26 cellular contexts compared by ENCODE assay signal in the genomic region with DNA sequence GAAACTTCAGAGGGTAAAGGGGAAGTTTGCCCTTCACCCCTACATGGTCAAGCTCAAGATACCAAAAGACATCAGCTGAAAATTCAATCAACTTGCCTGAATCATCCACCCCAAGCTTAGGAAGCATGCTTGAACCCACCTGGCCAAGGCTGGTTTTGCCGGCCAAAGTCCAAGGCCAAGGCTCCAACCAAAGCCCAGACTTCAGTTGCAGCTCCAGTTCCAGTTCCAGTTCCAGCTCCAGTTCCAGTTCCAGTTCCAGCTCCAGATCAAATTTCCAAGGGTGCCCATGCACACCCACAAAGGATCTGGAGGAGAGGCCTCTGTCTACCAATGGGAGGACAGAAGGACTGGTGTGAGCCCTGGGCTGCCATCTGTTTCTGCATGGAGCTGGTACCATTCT. TPM values are rescaled to one million over a fixed set of nuclear protein-coding genes. Genes with fewer than 3 reads are reported as not detected.
"Had no signal": no experiment of that assay in that cellular context is flagged by ENCODE, and none has a peak within 500 bp of the region (broad histone marks: within the 10 kb centered on the region; RNA-seq: fewer than 3 reads in every experiment).

No MANE protein-coding gene starts in this region.

- ATAC-seq: activated CD4-positive, alpha-beta T cell treated with anti-CD3 and anti-CD28 coated beads for 36 hours; activated T-helper 17 cell treated with anti-CD3 and anti-CD28 coated beads, Interleukin-2, amount 50 U/mL, for 72 hours; PC-3; T-helper 17 cell had no signal

- H3K27me3 Mint-ChIP-seq: activated CD4-positive, alpha-beta memory T cell treated with anti-CD3 and anti-CD28 coated beads, Interleukin-2, amount 10 ng/mL, durations not matched to agents 7 days and 5 days; activated CD4-positive, alpha-beta T cell treated with anti-CD3 and anti-CD28 coated beads for 36 hours; activated naive CD8-positive, alpha-beta T cell treated with anti-CD3 and anti-CD28 coated beads for 36 hours; activated T-helper 17 cell treated with anti-CD3 and anti-CD28 coated beads, Interleukin-2, amount 50 U/mL, for 72 hours; T-helper 17 cell had no signal

- H3K9me3 Mint-ChIP-seq: activated naive CD4-positive, alpha-beta T cell treated with anti-CD3 and anti-CD28 coated beads, Interleukin-2, amount 10 ng/mL, durations not matched to agents 7 days and 5 days; activated naive CD8-positive, alpha-beta T cell treated with anti-CD3 and anti-CD28 coated beads for 36 hours; activated T-helper 17 cell treated with anti-CD3 and anti-CD28 coated beads, Interleukin-2, amount 50 U/mL, for 72 hours had no signal

- DNase-seq: activated CD4-positive, alpha-beta memory T cell treated with anti-CD3 and anti-CD28 coated beads, Interleukin-2, amount 10 ng/mL, durations not matched to agents 7 days and 5 days; activated CD4-positive, alpha-beta T cell treated with anti-CD3 and anti-CD28 coated beads for 36 hours; activated CD4-positive, alpha-beta T cell treated with anti-CD3 and anti-CD28 coated beads, Interleukin-2, amount 50 U/mL, for 1 hour; activated gamma-delta T cell treated with Interleukin-2 at 50 U/mL for 16 hours; activated naive CD4-positive, alpha-beta T cell treated with anti-CD3 and anti-CD28 coated beads, Interleukin-2, amount 10 ng/mL, durations not matched to agents 7 days and 5 days; activated naive CD8-positive, alpha-beta T cell treated with anti-CD3 and anti-CD28 coated beads for 36 hours; activated T-cell treated with anti-CD3 and anti-CD28 coated beads for 4 hours; activated T-cell treated with anti-CD3 and anti-CD28 coated beads, Interleukin-2, amount 50 U/mL, for 48 hours; Karpas-422; MM.1S; NCI-H1105; NCI-H1436; NCI-H187; NCI-H2081; NCI-H510A treated with DMSO at 0.1 percent for 48 hours; PC-3; SHP77; T-helper 17 cell; T-helper 9 cell had no signal

- H3K4me3 Mint-ChIP-seq: activated CD4-positive, alpha-beta memory T cell treated with anti-CD3 and anti-CD28 coated beads, Interleukin-2, amount 10 ng/mL, durations not matched to agents 7 days and 5 days; activated CD4-positive, alpha-beta T cell treated with anti-CD3 and anti-CD28 coated beads for 36 hours; activated naive CD4-positive, alpha-beta T cell treated with anti-CD3 and anti-CD28 coated beads, Interleukin-2, amount 10 ng/mL, durations not matched to agents 7 days and 5 days; activated naive CD8-positive, alpha-beta T cell treated with anti-CD3 and anti-CD28 coated beads for 36 hours; activated T-helper 17 cell treated with anti-CD3 and anti-CD28 coated beads, Interleukin-2, amount 50 U/mL, for 72 hours; T-helper 17 cell had no signal

- H3K27ac Mint-ChIP-seq: activated CD4-positive, alpha-beta memory T cell treated with anti-CD3 and anti-CD28 coated beads, Interleukin-2, amount 10 ng/mL, durations not matched to agents 7 days and 5 days; activated CD4-positive, alpha-beta T cell treated with anti-CD3 and anti-CD28 coated beads for 36 hours; activated naive CD4-positive, alpha-beta T cell treated with anti-CD3 and anti-CD28 coated beads, Interleukin-2, amount 10 ng/mL, durations not matched to agents 7 days and 5 days; activated naive CD8-positive, alpha-beta T cell treated with anti-CD3 and anti-CD28 coated beads for 36 hours; activated T-helper 17 cell treated with anti-CD3 and anti-CD28 coated beads, Interleukin-2, amount 50 U/mL, for 72 hours; T-helper 17 cell had no signal

- FAIRE-seq: RCC 7860 had no signal

- H3K4me1 Mint-ChIP-seq: activated T-helper 17 cell treated with anti-CD3 and anti-CD28 coated beads, Interleukin-2, amount 50 U/mL, for 72 hours had no signal

- H3K27ac ChIP-seq: VCaP had no signal

RNA-seq across cellular contexts. Expression of a gene that starts 59.3 kb away (rescaled TPM):
- total RNA-seq: activated CD4-positive, alpha-beta memory T cell treated with anti-CD3 and anti-CD28 coated beads, Interleukin-2, amount 10 ng/mL, durations not matched to agents 7 days and 5 days; activated CD4-positive, alpha-beta T cell treated with anti-CD3 and anti-CD28 coated beads for 36 hours; activated CD8-positive, alpha-beta memory T cell treated with anti-CD3 and anti-CD28 coated beads for 36 hours; activated naive CD8-positive, alpha-beta T cell treated with anti-CD3 and anti-CD28 coated beads for 36 hours; activated T-helper 17 cell treated with anti-CD3 and anti-CD28 coated beads, Interleukin-2, amount 50 U/mL, for 72 hours; cardiac septum; cerebellum; PC-3; T-helper 17 cell had no signal
- polyA plus RNA-seq: adipose tissue had no signal
